ENCODE assay signal across 14 cellular contexts in the genomic region with DNA sequence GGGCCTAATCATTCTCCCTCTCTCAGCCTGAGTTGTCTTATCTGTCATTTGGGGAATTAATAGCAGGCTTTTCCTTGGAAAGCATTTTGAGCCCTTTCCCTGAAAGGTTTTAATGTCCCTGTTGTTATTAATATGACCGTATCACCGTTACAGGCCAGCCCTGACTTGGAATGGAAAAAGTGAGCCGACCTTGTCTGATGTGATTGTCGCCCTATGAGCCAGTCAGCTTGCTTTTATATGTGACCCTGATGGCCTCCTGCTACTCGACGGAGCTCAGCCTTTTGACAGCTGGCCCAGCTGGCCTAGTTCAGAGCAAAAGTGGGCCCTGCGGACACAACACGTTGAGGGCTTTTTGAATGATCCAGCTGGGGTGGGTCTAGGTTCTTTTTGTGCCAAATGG.
DNase-seq lines count a peak whose midpoint lies in the region; ATAC-seq and TF ChIP-seq lines count a peak whose summit lies in the region.
"Had no signal": no experiment of that assay in that cellular context is flagged by ENCODE, and none has a peak within 500 bp of the region (broad histone marks: within the 10 kb centered on the region; RNA-seq: fewer than 3 reads in every experiment).

No MANE protein-coding gene starts in this region.

- no peak for TF ChIP-seq CTCF in GM23338 (conservative IDR thresholded peaks at IDR 0.05; ENCODE audit: low read depth in 2 of 2)
- no peak for TF ChIP-seq CTCF in glutamatergic neuron (IDR thresholded peaks at IDR 0.05; ENCODE audit: partially characterized antibody, unreplicated experiment)

- no peak for DNase-seq in GM23338 (ENCODE audit: low spot score)
- DNase-seq in NCI-H82 treated with DMSO at 0.1 percent for 48 hours (lab: John Stamatoyannopoulos, UW; ENCODE audit: unreplicated experiment), result peak; percentile 37
- DNase-seq in glutamatergic neuron, result peak; percentile 34
- DNase-seq in T-helper 17 cell, result no peak
- no peak for DNase-seq in SKM-1 (lab: John Stamatoyannopoulos, UW; ENCODE audit: unreplicated experiment)
- no peak for DNase-seq in activated T-cell treated with anti-CD3 and anti-CD28 coated beads, Interleukin-2, amount 50 U/mL, for 4 hours
- DNase-seq: AML-193; effector CD8-positive, alpha-beta T cell; mammary epithelial cell; NCI-H446; nucleus accumbens; stimulated activated naive CD8-positive, alpha-beta T cell treated with anti-CD3 and anti-CD28 coated beads, Interleukin-15, Interleukin-2, amounts not matched to agents 100 U/mL and 50 U/mL, for 24 hours had no signal

- no peak overlapping the region for H3K27ac ChIP-seq in GM23338 (ENCODE audit: low read depth)

- no peaks in the 10 kb centered on the region for H4K20me1 ChIP-seq in GM23338 (replicated peaks; ENCODE audit: insufficient read depth)

- H3K27ac Mint-ChIP-seq in GM23338 (no peak overlapping the region), glutamatergic neuron (ENCODE audit: unreplicated experiment) (peak overlapping the region; percentile 76), T-helper 17 cell (no peak overlapping the region)

- H3F3A ChIP-seq in GM23338 (replicated peaks; ENCODE audit: low read depth), result no peaks in the 10 kb centered on the region

- peaks cover 8% of the 10 kb centered on the region for H3K9me2 ChIP-seq in GM23338 (ENCODE audit: insufficient read depth)

- H3K4me1 ChIP-seq in GM23338 (ENCODE audit: insufficient read depth) (peaks cover 11% of the 10 kb centered on the region), neuron (ENCODE audit: insufficient read depth, low read length) (peaks cover 30% of the 10 kb centered on the region)

- no peaks in the 10 kb centered on the region for H3K79me2 ChIP-seq in GM23338 (replicated peaks; ENCODE audit: insufficient read depth)

- no peak overlapping the region for H3K4me2 ChIP-seq in GM23338

- H3K27me3 ChIP-seq in GM23338 (ENCODE audit: insufficient read depth) (no peaks in the 10 kb centered on the region), neuron (ENCODE audit: insufficient read depth, low read length) (no peaks in the 10 kb centered on the region)

- H3K4me3 Mint-ChIP-seq in GM23338 (no peak overlapping the region), glutamatergic neuron (ENCODE audit: unreplicated experiment) (no peak overlapping the region), T-helper 17 cell (no peak overlapping the region)
- no peak overlapping the region for H3K4me3 Mint-ChIP-seq in activated T-cell treated with anti-CD3 and anti-CD28 coated beads, Interleukin-2, amount 50 U/mL, for 4 hours

- peaks cover 2% of the 10 kb centered on the region for H3K27me3 Mint-ChIP-seq in GM23338 (ENCODE audit: insufficient read depth, low read depth, poor library complexity)
- H3K27me3 Mint-ChIP-seq in glutamatergic neuron (ENCODE audit: unreplicated experiment), result no peaks in the 10 kb centered on the region
- no peaks in the 10 kb centered on the region for H3K27me3 Mint-ChIP-seq in T-helper 17 cell
- no peaks in the 10 kb centered on the region for H3K27me3 Mint-ChIP-seq in activated T-cell treated with anti-CD3 and anti-CD28 coated beads, Interleukin-2, amount 50 U/mL, for 4 hours (ENCODE audit: low read depth)

- no peaks in the 10 kb centered on the region for H3K36me3 ChIP-seq in GM23338 (ENCODE audit: insufficient read depth)
- H3K36me3 ChIP-seq in neuron (ENCODE audit: insufficient read depth, low read length), result no peaks in the 10 kb centered on the region

- H2AFZ ChIP-seq in GM23338, result peak overlapping the region; percentile 70
- peak overlapping the region; percentile 32 for H2AFZ ChIP-seq in neuron (ENCODE audit: low read depth, low read length)

- peaks cover 5% of the 10 kb centered on the region; the same call in 2 of the 3 replicates for H3K4me1 Mint-ChIP-seq in GM23338
- peaks cover 20% of the 10 kb centered on the region for H3K4me1 Mint-ChIP-seq in glutamatergic neuron (ENCODE audit: low read depth, unreplicated experiment)
- H3K4me1 Mint-ChIP-seq in T-helper 17 cell, result no peaks in the 10 kb centered on the region
- no peaks in the 10 kb centered on the region for H3K4me1 Mint-ChIP-seq in activated T-cell treated with anti-CD3 and anti-CD28 coated beads, Interleukin-2, amount 50 U/mL, for 4 hours (ENCODE audit: low read depth)

- no peak overlapping the region for H3K4me3 ChIP-seq in GM23338
- H3K4me3 ChIP-seq in neuron (ENCODE audit: low read length), result peak overlapping the region; percentile 27

- H3K9me3 ChIP-seq in neuron (ENCODE audit: low read length), result no peaks in the 10 kb centered on the region
- H3K9me3 ChIP-seq in T-helper 17 cell (ENCODE audit: control insufficient read depth, low read length, poor library complexity, severe bottlenecking), result no peaks in the 10 kb centered on the region

- H3K36me3 Mint-ChIP-seq in GM23338 (ENCODE audit: low read depth) (no peaks in the 10 kb centered on the region), glutamatergic neuron (ENCODE audit: unreplicated experiment) (no peaks in the 10 kb centered on the region), T-helper 17 cell (ENCODE audit: low read depth) (no peaks in the 10 kb centered on the region)
- no peaks in the 10 kb centered on the region for H3K36me3 Mint-ChIP-seq in activated T-cell treated with anti-CD3 and anti-CD28 coated beads, Interleukin-2, amount 50 U/mL, for 4 hours (ENCODE audit: insufficient read depth)

- no peak for ATAC-seq in GM23338
- no peak for ATAC-seq in HG03378 (IDR thresholded peaks at IDR 0.05; ENCODE audit: unreplicated experiment)
- ATAC-seq in T-helper 17 cell, result no peak
- no peak for ATAC-seq in activated T-cell treated with anti-CD3 and anti-CD28 coated beads, Interleukin-2, amount 50 U/mL, for 4 hours
- ATAC-seq: stimulated activated naive CD8-positive, alpha-beta T cell treated with anti-CD3 and anti-CD28 coated beads, Interleukin-15, Interleukin-2, amounts not matched to agents 100 U/mL and 50 U/mL, for 24 hours had no signal

- H3K9me3 Mint-ChIP-seq in GM23338, result 0 out of 3 replicates have a peak, but pooled peaks cover 2% of the 10 kb centered on the region
- peaks cover 2% of the 10 kb centered on the region for H3K9me3 Mint-ChIP-seq in glutamatergic neuron (ENCODE audit: unreplicated experiment)
- H3K9me3 Mint-ChIP-seq in activated T-cell treated with anti-CD3 and anti-CD28 coated beads, Interleukin-2, amount 50 U/mL, for 4 hours, result no peaks in the 10 kb centered on the region

TF ChIP-seq in GM23338, 12 proteins besides CTCF, POLR2A, EP300 and RAD21 (continues in another document):
- TF ChIP-seq, protein P1, sequence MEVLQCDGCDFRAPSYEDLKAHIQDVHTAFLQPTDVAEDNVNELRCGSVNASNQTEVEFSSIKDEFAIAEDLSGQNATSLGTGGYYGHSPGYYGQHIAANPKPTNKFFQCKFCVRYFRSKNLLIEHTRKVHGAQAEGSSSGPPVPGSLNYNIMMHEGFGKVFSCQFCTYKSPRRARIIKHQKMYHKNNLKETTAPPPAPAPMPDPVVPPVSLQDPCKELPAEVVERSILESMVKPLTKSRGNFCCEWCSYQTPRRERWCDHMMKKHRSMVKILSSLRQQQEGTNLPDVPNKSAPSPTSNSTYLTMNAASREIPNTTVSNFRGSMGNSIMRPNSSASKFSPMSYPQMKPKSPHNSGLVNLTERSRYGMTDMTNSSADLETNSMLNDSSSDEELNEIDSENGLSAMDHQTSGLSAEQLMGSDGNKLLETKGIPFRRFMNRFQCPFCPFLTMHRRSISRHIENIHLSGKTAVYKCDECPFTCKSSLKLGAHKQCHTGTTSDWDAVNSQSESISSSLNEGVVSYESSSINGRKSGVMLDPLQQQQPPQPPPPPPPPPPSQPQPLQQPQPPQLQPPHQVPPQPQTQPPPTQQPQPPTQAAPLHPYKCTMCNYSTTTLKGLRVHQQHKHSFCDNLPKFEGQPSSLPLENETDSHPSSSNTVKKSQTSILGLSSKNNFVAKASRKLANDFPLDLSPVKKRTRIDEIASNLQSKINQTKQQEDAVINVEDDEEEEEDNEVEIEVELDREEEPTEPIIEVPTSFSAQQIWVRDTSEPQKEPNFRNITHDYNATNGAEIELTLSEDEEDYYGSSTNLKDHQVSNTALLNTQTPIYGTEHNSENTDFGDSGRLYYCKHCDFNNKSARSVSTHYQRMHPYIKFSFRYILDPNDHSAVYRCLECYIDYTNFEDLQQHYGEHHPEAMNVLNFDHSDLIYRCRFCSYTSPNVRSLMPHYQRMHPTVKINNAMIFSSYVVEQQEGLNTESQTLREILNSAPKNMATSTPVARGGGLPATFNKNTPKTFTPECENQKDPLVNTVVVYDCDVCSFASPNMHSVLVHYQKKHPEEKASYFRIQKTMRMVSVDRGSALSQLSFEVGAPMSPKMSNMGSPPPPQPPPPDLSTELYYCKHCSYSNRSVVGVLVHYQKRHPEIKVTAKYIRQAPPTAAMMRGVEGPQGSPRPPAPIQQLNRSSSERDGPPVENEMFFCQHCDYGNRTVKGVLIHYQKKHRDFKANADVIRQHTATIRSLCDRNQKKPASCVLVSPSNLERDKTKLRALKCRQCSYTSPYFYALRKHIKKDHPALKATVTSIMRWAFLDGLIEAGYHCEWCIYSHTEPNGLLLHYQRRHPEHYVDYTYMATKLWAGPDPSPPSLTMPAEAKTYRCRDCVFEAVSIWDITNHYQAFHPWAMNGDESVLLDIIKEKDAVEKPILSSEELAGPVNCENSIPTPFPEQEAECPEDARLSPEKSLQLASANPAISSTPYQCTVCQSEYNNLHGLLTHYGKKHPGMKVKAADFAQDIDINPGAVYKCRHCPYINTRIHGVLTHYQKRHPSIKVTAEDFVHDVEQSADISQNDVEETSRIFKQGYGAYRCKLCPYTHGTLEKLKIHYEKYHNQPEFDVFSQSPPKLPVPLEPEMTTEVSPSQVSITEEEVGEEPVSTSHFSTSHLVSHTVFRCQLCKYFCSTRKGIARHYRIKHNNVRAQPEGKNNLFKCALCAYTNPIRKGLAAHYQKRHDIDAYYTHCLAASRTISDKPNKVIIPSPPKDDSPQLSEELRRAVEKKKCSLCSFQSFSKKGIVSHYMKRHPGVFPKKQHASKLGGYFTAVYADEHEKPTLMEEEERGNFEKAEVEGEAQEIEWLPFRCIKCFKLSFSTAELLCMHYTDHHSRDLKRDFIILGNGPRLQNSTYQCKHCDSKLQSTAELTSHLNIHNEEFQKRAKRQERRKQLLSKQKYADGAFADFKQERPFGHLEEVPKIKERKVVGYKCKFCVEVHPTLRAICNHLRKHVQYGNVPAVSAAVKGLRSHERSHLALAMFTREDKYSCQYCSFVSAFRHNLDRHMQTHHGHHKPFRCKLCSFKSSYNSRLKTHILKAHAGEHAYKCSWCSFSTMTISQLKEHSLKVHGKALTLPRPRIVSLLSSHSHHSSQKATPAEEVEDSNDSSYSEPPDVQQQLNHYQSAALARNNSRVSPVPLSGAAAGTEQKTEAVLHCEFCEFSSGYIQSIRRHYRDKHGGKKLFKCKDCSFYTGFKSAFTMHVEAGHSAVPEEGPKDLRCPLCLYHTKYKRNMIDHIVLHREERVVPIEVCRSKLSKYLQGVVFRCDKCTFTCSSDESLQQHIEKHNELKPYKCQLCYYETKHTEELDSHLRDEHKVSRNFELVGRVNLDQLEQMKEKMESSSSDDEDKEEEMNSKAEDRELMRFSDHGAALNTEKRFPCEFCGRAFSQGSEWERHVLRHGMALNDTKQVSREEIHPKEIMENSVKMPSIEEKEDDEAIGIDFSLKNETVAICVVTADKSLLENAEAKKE (CRISPR knock-in tag; IDR thresholded peaks at IDR 0.05), result no peak

Comparison
In these comparisons a context has a peak if more than half of its experiments do, and no peak if none do; other contexts are left out.
1. DNase-seq: peak in NCI-H82 treated with DMSO at 0.1 percent for 48 hours (single experiment) and glutamatergic neuron (single experiment); none in GM23338 (single experiment), T-helper 17 cell (0 of 3), SKM-1 (single experiment) and activated T-cell treated with anti-CD3 and anti-CD28 coated beads, Interleukin-2, amount 50 U/mL, for 4 hours (single experiment).